In genomic region chr12:52069410-52070242, GRCh38 we compare ENCODE assay signal across 1 cellular context.
TF ChIP-seq lines count a peak whose summit lies in the region.

Gene ATG101, plus strand, starts transcription at chr12:52069978. Its CDS starts 3,673 bp downstream, at chr12:52073651.

TF ChIP-seq in GM12878, 131 proteins besides CTCF, POLR2A, EP300 and RAD21 (continued from another document):
- TF ChIP-seq E2F4 (IDR thresholded peaks at IDR 0.05; ENCODE audit: low read depth, low read length): peak; percentile 46; the same call in 1 of the 2 replicates
- 0 out of 2 replicates have a peak, but pooled peaks have one; percentile 70 for TF ChIP-seq CBFB (IDR thresholded peaks at IDR 0.05; ENCODE audit: low read depth)
- 0 out of 2 replicates have a peak, but pooled peaks have one; percentile 41 for TF ChIP-seq HDGF (IDR thresholded peaks at IDR 0.05)
- peak; percentile 87; the same call in 1 of the 2 replicates for TF ChIP-seq TBL1XR1 (IDR thresholded peaks at IDR 0.05; ENCODE audit: low read depth, low read length)
- no peak for TF ChIP-seq ZBTB33 (IDR thresholded peaks at IDR 0.05)
- TF ChIP-seq MAX (IDR thresholded peaks at IDR 0.05; ENCODE audit: low read depth, low read length): peak; percentile 69; the same call in 1 of the 2 replicates
- TF ChIP-seq ZNF384 (IDR thresholded peaks at IDR 0.05; ENCODE audit: borderline replicate concordance, low read depth, low read length): 0 out of 2 replicates have a peak, but pooled peaks have one; percentile 31
- peak; percentile 69 for TF ChIP-seq MEF2B (IDR thresholded peaks at IDR 0.05; ENCODE audit: partially characterized antibody, poor library complexity, severe bottlenecking)
- TF ChIP-seq MEF2A (IDR thresholded peaks at IDR 0.05; ENCODE audit: insufficient read depth, low read depth, low read length): peak; percentile 58; the same call in 1 of the 2 replicates
